In genomic region chr1:96782861-96783260, GRCh38 we compare ENCODE assay signal across 10 cellular contexts.
"Had no signal": no experiment of that assay in that cellular context is flagged by ENCODE, and none has a peak within 500 bp of the region (broad histone marks: within the 10 kb centered on the region; RNA-seq: fewer than 3 reads in every experiment).

No MANE protein-coding gene starts in this region.

- H3K9me3 Mint-ChIP-seq: activated CD4-positive, alpha-beta memory T cell treated with anti-CD3 and anti-CD28 coated beads for 36 hours; activated T-cell treated with anti-CD3 and anti-CD28 coated beads, Interleukin-2, amount 50 U/mL, for 4 hours had no signal

- H3K27ac ChIP-seq: esophagus squamous epithelium, hepatocyte, tibial nerve, vagina, VCaP had no signal

- ATAC-seq: activated T-cell treated with anti-CD3 and anti-CD28 coated beads, Interleukin-2, amount 50 U/mL, for 4 hours had no signal

- H3K9me3 ChIP-seq: esophagus squamous epithelium, tibial nerve, vagina had no signal

- H3K27ac Mint-ChIP-seq: activated CD4-positive, alpha-beta memory T cell treated with anti-CD3 and anti-CD28 coated beads for 36 hours had no signal

- H3K4me3 ChIP-seq: dorsolateral prefrontal cortex, esophagus squamous epithelium, hepatocyte, tibial nerve, vagina had no signal

- DNase-seq: activated CD4-positive, alpha-beta memory T cell treated with anti-CD3 and anti-CD28 coated beads for 36 hours; activated T-cell treated with anti-CD3 and anti-CD28 coated beads, Interleukin-2, amount 50 U/mL, for 4 hours; dorsolateral prefrontal cortex; esophagus squamous epithelium; retina; stimulated activated CD4-positive, alpha-beta T cell treated with anti-CD3 and anti-CD28 coated beads, Interleukin-4, amount 100 ng/mL, for 4 hours had no signal

- H3K4me1 ChIP-seq: esophagus squamous epithelium, tibial nerve, vagina had no signal

- H3K4me3 Mint-ChIP-seq: activated CD4-positive, alpha-beta memory T cell treated with anti-CD3 and anti-CD28 coated beads for 36 hours; activated T-cell treated with anti-CD3 and anti-CD28 coated beads, Interleukin-2, amount 50 U/mL, for 4 hours had no signal

- H3K27me3 ChIP-seq: dorsolateral prefrontal cortex, esophagus squamous epithelium, hepatocyte, tibial nerve, vagina had no signal

- H3K27me3 Mint-ChIP-seq: activated CD4-positive, alpha-beta memory T cell treated with anti-CD3 and anti-CD28 coated beads for 36 hours had no signal
